In genomic region chr1:88110-88509, GRCh38 we compare ENCODE assay signal across 5 cellular contexts. TPM values are rescaled to one million over a fixed set of nuclear protein-coding genes. Genes with fewer than 3 reads are reported as not detected.
"Had no signal": no experiment of that assay in that cellular context is flagged by ENCODE, and none has a peak within 500 bp of the region (broad histone marks: within the 10 kb centered on the region; RNA-seq: fewer than 3 reads in every experiment).

No MANE protein-coding gene starts in this region.

RNA-seq across cellular contexts. Expression of gene OR4F5, which starts 22.9 kb away (rescaled TPM):
- total RNA-seq: HepG2, HT-29, HT1080, IMR-90 had no signal
- polyA plus RNA-seq: HepG2, IgD-negative memory B cell, IMR-90 had no signal
